Comparison of ENCODE assay signal across 8 cellular contexts in the genomic region with DNA sequence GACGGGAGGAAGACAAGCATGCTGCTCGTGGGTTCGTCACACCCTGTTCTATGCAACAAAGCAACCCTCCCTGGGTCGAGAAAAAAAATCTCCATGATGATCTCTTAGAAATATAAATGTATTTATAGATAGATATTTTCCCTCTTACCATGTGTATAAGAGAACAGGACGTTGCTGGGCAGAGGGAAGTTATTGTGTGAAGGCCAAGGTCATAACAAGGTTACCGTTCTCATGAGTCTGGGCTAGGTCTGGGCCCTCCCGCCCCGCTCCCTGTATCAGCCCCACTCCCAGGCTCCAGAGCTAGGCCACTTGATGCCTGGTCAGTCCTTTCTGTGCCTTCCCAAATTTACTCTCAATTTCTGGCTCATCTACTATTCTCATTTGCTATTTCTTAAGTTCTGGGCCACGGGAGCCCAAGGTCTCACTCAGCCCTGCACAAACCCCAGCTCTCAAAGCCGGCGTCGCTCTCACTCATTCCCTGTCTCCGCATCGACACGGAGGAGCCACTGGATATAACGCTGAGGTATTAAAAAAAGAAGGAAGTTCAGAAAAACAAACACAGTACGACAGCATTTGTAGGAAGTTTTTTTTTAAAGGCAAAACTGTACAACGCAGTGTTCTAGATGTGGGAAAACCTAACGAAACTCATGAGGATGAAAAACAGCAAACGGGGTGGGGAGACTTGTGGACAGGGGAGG.
A peak's percentile ranks its signal among the peaks of the same experiment; 100 is the strongest.
DNase-seq lines count a peak whose midpoint lies in the region; ATAC-seq and TF ChIP-seq lines count a peak whose summit lies in the region.

No MANE protein-coding gene starts in this region.

- peaks cover 50% of the 10 kb centered on the region for H3K27me3 Mint-ChIP-seq in activated T-helper 2 cell treated with anti-CD3 and anti-CD28 coated beads, Interferon-gamma antibody, Interleukin-2, Interleukin-4, amounts not matched to agents 10 μg/mL and 5 μg/mL and 100 μg/mL, durations not matched to agents 14 hours and 24 hours and 36 hours (ENCODE audit: low read depth)

- H3K27ac Mint-ChIP-seq in activated T-helper 2 cell treated with anti-CD3 and anti-CD28 coated beads, Interferon-gamma antibody, Interleukin-2, Interleukin-4, amounts not matched to agents 10 μg/mL and 5 μg/mL and 100 μg/mL, durations not matched to agents 14 hours and 24 hours and 36 hours: no peak overlapping the region

- H3K4me1 ChIP-seq in heart right ventricle: peaks cover 0 to 36% (median 25%) of the 10 kb centered on the region in 9 donors

- H3K4me1 Mint-ChIP-seq in activated T-helper 2 cell treated with anti-CD3 and anti-CD28 coated beads, Interferon-gamma antibody, Interleukin-2, Interleukin-4, amounts not matched to agents 10 μg/mL and 5 μg/mL and 100 μg/mL, durations not matched to agents 14 hours and 24 hours and 36 hours (ENCODE audit: low read depth): peaks cover 9% of the 10 kb centered on the region

- WGBS in heart right ventricle, 2 donors: 22 to 34% methylated on average over 19 to 20 of the region's 20 CpGs

- POLR2A ChIA-PET in AG04449 (lab: Yijun Ruan, JAX): interaction anchor here (0.7 kb wide), 1 partner anchor 10 kb away, joined by 3 read pairs; no protein-coding TSS in a partner anchor

- H3K9me3 ChIP-seq in KOPT-K1 (ENCODE audit: insufficient read depth, low read length, poor library complexity, severe bottlenecking) (no peaks in the 10 kb centered on the region), heart right ventricle (no peaks in the 10 kb centered on the region)

- intact Hi-C loops in activated T-helper 2 cell treated with anti-CD3 and anti-CD28 coated beads, Interferon-gamma antibody, Interleukin-2, Interleukin-4, amounts not matched to agents 10 μg/mL and 5 μg/mL and 100 μg/mL, durations not matched to agents 14 hours and 24 hours and 36 hours (cut with micrococcal nuclease): loop anchor here (2.0 kb wide), 1 partner anchor 17 kb away; no protein-coding TSS in a partner anchor
- intact Hi-C loops in heart right ventricle (cut with DNase I) (loop anchor here in 2 of 10 donors (5.0 to 10.0 kb wide), 3 partner anchors 73 to 241 kb away; a partner anchor contains a TSS), sciatic nerve (cut with DNase I) (no loop called here)

- H3K27ac ChIP-seq in KOPT-K1 (ENCODE audit: low read depth, low read length, poor library complexity, severe bottlenecking) (peak overlapping the region; percentile 73), heart right ventricle (peak overlapping the region; percentile 81 to 94 (median 90))

- no peaks in the 10 kb centered on the region for H3K36me3 Mint-ChIP-seq in activated T-helper 2 cell treated with anti-CD3 and anti-CD28 coated beads, Interferon-gamma antibody, Interleukin-2, Interleukin-4, amounts not matched to agents 10 μg/mL and 5 μg/mL and 100 μg/mL, durations not matched to agents 14 hours and 24 hours and 36 hours (ENCODE audit: low read depth)

- H3K9me3 Mint-ChIP-seq in activated T-helper 2 cell treated with anti-CD3 and anti-CD28 coated beads, Interferon-gamma antibody, Interleukin-2, Interleukin-4, amounts not matched to agents 10 μg/mL and 5 μg/mL and 100 μg/mL, durations not matched to agents 14 hours and 24 hours and 36 hours: no peaks in the 10 kb centered on the region

- CTCF ChIA-PET in AG04449 (lab: Yijun Ruan, JAX): no interaction called here

- TF ChIP-seq CTCF in AG04449 (IDR thresholded peaks at IDR 0.05; ENCODE audit: insufficient read depth, low read length, missing control alignments) (no peak), heart right ventricle (IDR thresholded peaks at IDR 0.05) (no peak)

- DNase-seq in AG04449 (ENCODE audit: low read depth, low spot score): no peak
- no peak for DNase-seq in activated T-helper 2 cell treated with anti-CD3 and anti-CD28 coated beads, Interferon-gamma antibody, Interleukin-2, Interleukin-4, amounts not matched to agents 10 μg/mL and 5 μg/mL and 100 μg/mL, durations not matched to agents 14 hours and 24 hours and 36 hours (ENCODE audit: low spot score)
- DNase-seq in heart right ventricle: peak; percentile 32 to 44
- DNase-seq in sciatic nerve (ENCODE audit: low spot score): peak; percentile 73
- DNase-seq in activated gamma-delta T cell treated with Interleukin-2 at 50 U/mL for 16 hours: no peak

- H3K4me3 ChIP-seq in AG04449 (ENCODE audit: low read depth, low read length) (peak overlapping the region; percentile 39), heart right ventricle (peak overlapping the region in 9 of 10 donors; percentile 8 to 54 (median 29))

- peak overlapping the region; percentile 66 for H3K4me3 Mint-ChIP-seq in activated T-helper 2 cell treated with anti-CD3 and anti-CD28 coated beads, Interferon-gamma antibody, Interleukin-2, Interleukin-4, amounts not matched to agents 10 μg/mL and 5 μg/mL and 100 μg/mL, durations not matched to agents 14 hours and 24 hours and 36 hours (ENCODE audit: low read depth)

- ATAC-seq in heart right ventricle (peak; percentile 51 to 75 (median 63)), sciatic nerve (peak; percentile 59), GM19463 (IDR thresholded peaks at IDR 0.05; ENCODE audit: unreplicated experiment) (no peak), HG02970 (IDR thresholded peaks at IDR 0.05; ENCODE audit: low FRiP score, unreplicated experiment) (no peak)

- H3K36me3 ChIP-seq in KOPT-K1 (ENCODE audit: insufficient read depth, low read length) (no peaks in the 10 kb centered on the region), heart right ventricle (no peaks in the 10 kb centered on the region)

- no peaks in the 10 kb centered on the region for H3K27me3 ChIP-seq in heart right ventricle

Comparison
In these comparisons a context has a peak if more than half of its experiments do, and no peak if none do; other contexts are left out.
1. DNase-seq: peak in heart right ventricle (2 of 2) and sciatic nerve (single experiment); none in AG04449 (single experiment), activated T-helper 2 cell treated with anti-CD3 and anti-CD28 coated beads, Interferon-gamma antibody, Interleukin-2, Interleukin-4, amounts not matched to agents 10 μg/mL and 5 μg/mL and 100 μg/mL, durations not matched to agents 14 hours and 24 hours and 36 hours (single experiment) and activated gamma-delta T cell treated with Interleukin-2 at 50 U/mL for 16 hours (single experiment).
2. ATAC-seq: peak in heart right ventricle (8 of 8) and sciatic nerve (single experiment); none in GM19463 (single experiment) and HG02970 (single experiment).